12 cellular contexts compared by ENCODE assay signal in genomic region chr3:129577356-129577755, GRCh38. TPM values are rescaled to one million over a fixed set of nuclear protein-coding genes. Genes with fewer than 3 reads are reported as not detected.
DNase-seq lines count a peak whose midpoint lies in the region; ATAC-seq and TF ChIP-seq lines count a peak whose summit lies in the region.
"Had no signal": no experiment of that assay in that cellular context is flagged by ENCODE, and none has a peak within 500 bp of the region (broad histone marks: within the 10 kb centered on the region; RNA-seq: fewer than 3 reads in every experiment).

No MANE protein-coding gene starts in this region.

- POLR2A ChIA-PET in CD8-positive, alpha-beta T cell (lab: Charles Lee): interaction anchor here (0.7 to 3.8 kb wide), 11 partner anchors 9 to 315 kb away, joined by 3 to 62 read pairs (median 4); partner anchors contain the start of genes IFT122, MBD4 and PLXND1
- POLR2A ChIA-PET in naive thymus-derived CD8-positive, alpha-beta T cell (lab: Charles Lee): interaction anchor here (0.8 to 4.1 kb wide), 12 partner anchors 10 to 535 kb away, joined by 3 to 42 read pairs (median 7); partner anchors contain the start of genes IFT122, MBD4, PLXND1 and TMCC1

- intact Hi-C loops in CD8-positive, alpha-beta T cell (cut with DNase I, micrococcal nuclease): loop anchor here in 1 of 2 experiments (2.0 kb wide), 1 partner anchor 27 kb away; no protein-coding TSS in a partner anchor

- H3K27me3 Mint-ChIP-seq in CD8-positive, alpha-beta T cell (ENCODE audit: low read depth): no peaks in the 10 kb centered on the region
- H3K27me3 Mint-ChIP-seq in central memory CD8-positive, alpha-beta T cell: no peaks in the 10 kb centered on the region
- peaks cover 0 to 2% (median 0%) of the 10 kb centered on the region in 5 donors for H3K27me3 Mint-ChIP-seq in naive thymus-derived CD8-positive, alpha-beta T cell

- no peaks in the 10 kb centered on the region for H3K9me3 Mint-ChIP-seq in CD8-positive, alpha-beta T cell
- H3K9me3 Mint-ChIP-seq in central memory CD8-positive, alpha-beta T cell: no peaks in the 10 kb centered on the region
- H3K9me3 Mint-ChIP-seq in naive thymus-derived CD8-positive, alpha-beta T cell: no peaks in the 10 kb centered on the region
- H3K9me3 Mint-ChIP-seq: activated naive CD4-positive, alpha-beta T cell treated with anti-CD3 and anti-CD28 coated beads, Interleukin-2, amount 10 ng/mL, durations not matched to agents 7 days and 5 days had no signal

- peak overlapping the region; percentile 95 for H3K27ac Mint-ChIP-seq in CD8-positive, alpha-beta T cell
- H3K27ac Mint-ChIP-seq in central memory CD8-positive, alpha-beta T cell (ENCODE audit: low read depth): peak overlapping the region; percentile 99
- H3K27ac Mint-ChIP-seq in naive thymus-derived CD8-positive, alpha-beta T cell: peak overlapping the region in 8 of 10 donors; percentile 19 to 97 (median 94)

- no peaks in the 10 kb centered on the region for H3F3A ChIP-seq in Loucy (ENCODE audit: low read depth)

- no peak overlapping the region for H3K27ac ChIP-seq in CD8-positive, alpha-beta T cell (ENCODE audit: low read depth, low read length)
- H3K27ac ChIP-seq: epithelial cell of prostate had no signal

- H3K4me3 Mint-ChIP-seq in CD8-positive, alpha-beta T cell: peak overlapping the region; percentile 45
- peak overlapping the region; percentile 67 for H3K4me3 Mint-ChIP-seq in central memory CD8-positive, alpha-beta T cell
- peak overlapping the region in 5 of 10 donors; percentile 55 to 78 (median 68) for H3K4me3 Mint-ChIP-seq in naive thymus-derived CD8-positive, alpha-beta T cell
- H3K4me3 Mint-ChIP-seq: activated naive CD4-positive, alpha-beta T cell treated with anti-CD3 and anti-CD28 coated beads, Interleukin-2, amount 10 ng/mL, durations not matched to agents 7 days and 5 days had no signal

- no peak overlapping the region for H2AFZ ChIP-seq in Loucy (ENCODE audit: low read length)

- no peaks in the 10 kb centered on the region for H3K9me2 ChIP-seq in Loucy (replicated peaks; ENCODE audit: low read depth, low read length)

- ATAC-seq in CD8-positive, alpha-beta T cell: no peak
- peak; percentile 5 for ATAC-seq in central memory CD8-positive, alpha-beta T cell (replicated peaks; ENCODE audit: extremely low read depth, poor library complexity, severe bottlenecking)
- ATAC-seq in naive thymus-derived CD8-positive, alpha-beta T cell: no peak
- no peak for ATAC-seq in HG03354 (IDR thresholded peaks at IDR 0.05; ENCODE audit: poor library complexity, severe bottlenecking, unreplicated experiment)

- H3K79me2 ChIP-seq in Loucy (ENCODE audit: insufficient read depth, low read length): no peaks in the 10 kb centered on the region

- CTCF ChIA-PET in CD8-positive, alpha-beta T cell (lab: Charles Lee): interaction anchor here (0.8 to 3.3 kb wide), 7 partner anchors 16 to 87 kb away, joined by 3 to 12 read pairs (median 6); no protein-coding TSS in a partner anchor

- no peaks in the 10 kb centered on the region for H3K9me3 ChIP-seq in CD8-positive, alpha-beta T cell (ENCODE audit: low read length)
- no peaks in the 10 kb centered on the region for H3K9me3 ChIP-seq in Loucy (ENCODE audit: insufficient read depth, low read depth, low read length)

- H3K36me3 ChIP-seq in CD8-positive, alpha-beta T cell (ENCODE audit: insufficient read depth, low read length): no peaks in the 10 kb centered on the region
- peaks cover 59% of the 10 kb centered on the region; the same call in 1 of the 2 replicates for H3K36me3 ChIP-seq in Loucy (ENCODE audit: insufficient read depth, low read length)

- TF ChIP-seq CTCF in CD8-positive, alpha-beta T cell (IDR thresholded peaks at IDR 0.05): no peak
- TF ChIP-seq CTCF in Loucy (conservative IDR thresholded peaks at IDR 0.05; ENCODE audit: low read length): no peak
- no peak for TF ChIP-seq CTCF in GM13977 (IDR thresholded peaks at IDR 0.05; ENCODE audit: extremely low read depth, insufficient read depth, missing control alignments)

- DNase-seq in CD8-positive, alpha-beta T cell: peak in 1 of 7 experiments; percentile 62
- no peak for DNase-seq in central memory CD8-positive, alpha-beta T cell (ENCODE audit: low spot score in 2 of 2)
- DNase-seq in naive thymus-derived CD8-positive, alpha-beta T cell: no peak
- DNase-seq in islet precursor cell (no peak), KG1 (lab: John Stamatoyannopoulos, UW) (no peak), GM13977 (ENCODE audit: low spot score) (no peak)
- DNase-seq: mesendoderm had no signal

- no peaks in the 10 kb centered on the region for H3K36me3 Mint-ChIP-seq in CD8-positive, alpha-beta T cell
- peaks cover 22% of the 10 kb centered on the region for H3K36me3 Mint-ChIP-seq in central memory CD8-positive, alpha-beta T cell (ENCODE audit: insufficient read depth)
- no peaks in the 10 kb centered on the region for H3K36me3 Mint-ChIP-seq in naive thymus-derived CD8-positive, alpha-beta T cell
- H3K36me3 Mint-ChIP-seq: activated naive CD4-positive, alpha-beta T cell treated with anti-CD3 and anti-CD28 coated beads, Interleukin-2, amount 10 ng/mL, durations not matched to agents 7 days and 5 days had no signal

- no peaks in the 10 kb centered on the region for H4K20me1 ChIP-seq in Loucy (ENCODE audit: insufficient read depth, low read length, poor library complexity, severe bottlenecking)

- H3K4me3 ChIP-seq in CD8-positive, alpha-beta T cell (ENCODE audit: low read depth, low read length): no peak overlapping the region
- H3K4me3 ChIP-seq in Loucy (ENCODE audit: low read length, poor library complexity, severe bottlenecking): peak overlapping the region; percentile 32

- in situ Hi-C loops in GM13977 (cut with MboI; ENCODE audit: low pct_unique_long_range_greater_than_20kb, low sequenced_read_pairs, unreplicated experiment): no loop called here

- no peaks in the 10 kb centered on the region for H3K27me3 ChIP-seq in CD8-positive, alpha-beta T cell (ENCODE audit: insufficient read depth, low read length)
- H3K27me3 ChIP-seq in Loucy (ENCODE audit: insufficient read depth, low read length, poor library complexity, severe bottlenecking): no peaks in the 10 kb centered on the region

- peaks cover 50% of the 10 kb centered on the region for H3K4me1 Mint-ChIP-seq in CD8-positive, alpha-beta T cell (ENCODE audit: low read depth)
- H3K4me1 Mint-ChIP-seq in central memory CD8-positive, alpha-beta T cell: peaks cover 68% of the 10 kb centered on the region
- peaks cover 25 to 52% (median 40%) of the 10 kb centered on the region in 4 donors for H3K4me1 Mint-ChIP-seq in naive thymus-derived CD8-positive, alpha-beta T cell

- H3K4me2 ChIP-seq in Loucy (ENCODE audit: low read depth, low read length, poor library complexity, severe bottlenecking): peak overlapping the region; percentile 56

- peak overlapping the region; percentile 60 for H3K9ac ChIP-seq in Loucy (ENCODE audit: low read depth, low read length, poor library complexity, severe bottlenecking)

- H3K4me1 ChIP-seq in CD8-positive, alpha-beta T cell (ENCODE audit: insufficient read depth, low read length): peaks cover 39% of the 10 kb centered on the region
- peaks cover 32% of the 10 kb centered on the region for H3K4me1 ChIP-seq in Loucy (ENCODE audit: insufficient read depth, low read length, poor library complexity, severe bottlenecking)

RNA-seq across cellular contexts. Expression of gene PLXND1, which starts 29.1 kb away (rescaled TPM):
- total RNA-seq in CD8-positive, alpha-beta T cell: 10 to 100 TPM; 84.7 to 96.8 TPM
- 10 to 100 TPM in 1 of 2 experiments, 1 to 10 TPM in 1; 7.4 to 11.3 TPM for total RNA-seq in naive thymus-derived CD8-positive, alpha-beta T cell
- 1 to 10 TPM in 1 of 3 donors, under 1 TPM in 2; 0.25 to 1.2 (median 0.30) TPM for polyA plus RNA-seq in naive thymus-derived CD8-positive, alpha-beta T cell

RNA-seq across cellular contexts. Expression of gene H1-8, which starts 34.4 kb away (rescaled TPM):
- total RNA-seq in CD8-positive, alpha-beta T cell: not detected
- total RNA-seq in naive thymus-derived CD8-positive, alpha-beta T cell: not detected
- polyA plus RNA-seq in naive thymus-derived CD8-positive, alpha-beta T cell: not detected
- total RNA-seq: ureter had no signal

RNA-seq across cellular contexts. Expression of gene RHO, which starts 48.9 kb away (rescaled TPM):
- not detected for total RNA-seq in CD8-positive, alpha-beta T cell
- total RNA-seq in naive thymus-derived CD8-positive, alpha-beta T cell: under 1 TPM in 1 of 2 experiments, not detected in 1; 0.13 TPM
- polyA plus RNA-seq in naive thymus-derived CD8-positive, alpha-beta T cell: not detected
- total RNA-seq: ureter had no signal

Comparison
In these comparisons a context has a peak if more than half of its experiments do, and no peak if none do; other contexts are left out.
1. RNA of gene PLXND1, which starts 29.1 kb away (total RNA-seq): 84.7 to 96.8 TPM in CD8-positive, alpha-beta T cell; 7.4 to 11.3 TPM in naive thymus-derived CD8-positive, alpha-beta T cell; every median in the first group is over 4 times any median in the second.
2. Peak in every context shown above with its lines, with median percentiles within 50 percentile points of each other: H3K27ac Mint-ChIP-seq.